20 cellular contexts compared by ENCODE assay signal in genomic region chr16:77763994-77764393, GRCh38. TPM values are rescaled to one million over a fixed set of nuclear protein-coding genes. Genes with fewer than 3 reads are reported as not detected.
DNase-seq lines count a peak whose midpoint lies in the region; ATAC-seq, FAIRE-seq and TF ChIP-seq lines count a peak whose summit lies in the region.
"Had no signal": no experiment of that assay in that cellular context is flagged by ENCODE, and none has a peak within 500 bp of the region (broad histone marks: within the 10 kb centered on the region; RNA-seq: fewer than 3 reads in every experiment).

No MANE protein-coding gene starts in this region.

- H3K36me3 ChIP-seq in breast epithelium (no peaks in the 10 kb centered on the region), bronchial epithelial cell (ENCODE audit: control insufficient read depth, insufficient read depth, low read length) (no peaks in the 10 kb centered on the region), left lung (no peaks in the 10 kb centered on the region), thyroid gland (no peaks in the 10 kb centered on the region)

- CTCF ChIA-PET in MCF 10A (lab: Yijun Ruan, JAX), result interaction anchor here (0.6 kb wide), 3 partner anchors 105 to 454 kb away, joined by 3 read pairs; no protein-coding TSS in a partner anchor

- TF ChIP-seq POLR2A in breast epithelium (IDR thresholded peaks at IDR 0.05) (no peak), thyroid gland (IDR thresholded peaks at IDR 0.05) (no peak)

- H3K4me3 Mint-ChIP-seq in MCF 10A (ENCODE audit: unreplicated experiment), result no peak overlapping the region
- H3K4me3 Mint-ChIP-seq: CD14-positive monocyte had no signal

- ATAC-seq in left lung (peak; percentile 72), GM21390 (IDR thresholded peaks at IDR 0.05; ENCODE audit: unreplicated experiment) (no peak)

- BruUV-seq in MCF 10A (replicated peaks; lab: Mats Ljungman, UMichigan), result no TSS peak

- DNase-seq in breast epithelium (ENCODE audit: low spot score in 2 of 2), result no peak
- no peak for DNase-seq in MCF 10A (ENCODE audit: unreplicated experiment)
- DNase-seq in bronchial epithelial cell (ENCODE audit: low read depth), result peak; percentile 20
- no peak for DNase-seq in left lung
- peak; percentile 49 to 58 for DNase-seq in thyroid gland
- no peak for DNase-seq in GM20000 (ENCODE audit: low spot score)
- DNase-seq in NCI-H2081 (lab: John Stamatoyannopoulos, UW), result no peak
- DNase-seq: 8988T, DMS 273 treated with DMSO at 0.1 percent for 48 hours, H7, Kasumi-1, NCI-H2081 treated with DMSO at 0.1 percent for 48 hours, NCI-H510A, NCI-H748 treated with DMSO at 0.1 percent for 48 hours, SHP77 treated with DMSO at 0.1 percent for 48 hours had no signal

- H3K27ac ChIP-seq in breast epithelium (peak overlapping the region; percentile 50 to 58), left lung (peak overlapping the region in 1 of 2 donors; percentile 23), thyroid gland (peak overlapping the region; percentile 82 to 95 (median 85))

- H3K27me3 ChIP-seq in breast epithelium (no peaks in the 10 kb centered on the region), bronchial epithelial cell (ENCODE audit: control insufficient read depth, insufficient read depth, low read length) (no peaks in the 10 kb centered on the region), left lung (no peaks in the 10 kb centered on the region), thyroid gland (no peaks in the 10 kb centered on the region)

- intact Hi-C loops in breast epithelium (cut with DNase I; ENCODE audit: low total_unique reads) (no loop called here), MCF 10A (cut with micrococcal nuclease) (no loop called here), left lung (cut with DNase I) (no loop called here), thyroid gland (cut with DNase I) (no loop called here)

- no peaks in the 10 kb centered on the region for H3K9me3 ChIP-seq in breast epithelium
- no peaks in the 10 kb centered on the region for H3K9me3 ChIP-seq in left lung
- H3K9me3 ChIP-seq in thyroid gland, result no peaks in the 10 kb centered on the region

- H3K4me1 ChIP-seq in breast epithelium, result no peaks in the 10 kb centered on the region
- peaks cover 0 to 11% of the 10 kb centered on the region in 2 donors for H3K4me1 ChIP-seq in left lung
- H3K4me1 ChIP-seq in thyroid gland, result peaks cover 44 to 50% of the 10 kb centered on the region in 2 donors

- POLR2A ChIA-PET in MCF 10A (lab: Yijun Ruan, JAX), result no interaction called here

- H3K4me3 ChIP-seq in breast epithelium (no peak overlapping the region), bronchial epithelial cell (ENCODE audit: low read depth, low read length) (no peak overlapping the region), left lung (no peak overlapping the region), thyroid gland (replicated peaks in 1 of 3) (no peak overlapping the region)

- TF ChIP-seq CTCF in breast epithelium (IDR thresholded peaks at IDR 0.05) (no peak), MCF 10A (IDR thresholded peaks at IDR 0.05; ENCODE audit: unreplicated experiment) (no peak), bronchial epithelial cell (IDR thresholded peaks at IDR 0.05; ENCODE audit: insufficient read depth, low read length, severe bottlenecking) (no peak), left lung (IDR thresholded peaks at IDR 0.05) (no peak), thyroid gland (IDR thresholded peaks at IDR 0.05) (no peak), GM20000 (IDR thresholded peaks at IDR 0.05; ENCODE audit: extremely low read depth, missing control alignments) (no peak)

- peaks cover 14% of the 10 kb centered on the region for H3K4me1 Mint-ChIP-seq in MCF 10A (ENCODE audit: insufficient read depth, unreplicated experiment)
- H3K4me1 Mint-ChIP-seq: CD14-positive monocyte had no signal

- no peak overlapping the region for H3K27ac Mint-ChIP-seq in MCF 10A (ENCODE audit: low read depth, unreplicated experiment)
- H3K27ac Mint-ChIP-seq: CD14-positive monocyte had no signal

- peaks cover 2% of the 10 kb centered on the region for H3K9me3 Mint-ChIP-seq in MCF 10A (ENCODE audit: unreplicated experiment)

- 33 to 36% methylated on average over 1 of the region's 1 CpG for WGBS in thyroid gland, 2 donors

- no peak for FAIRE-seq in bronchial epithelial cell (lab: Jason Lieb, UNC)
- FAIRE-seq: G401.6, HTR-8/SVneo had no signal

- no peaks in the 10 kb centered on the region for H3K27me3 Mint-ChIP-seq in MCF 10A (ENCODE audit: insufficient read depth, unreplicated experiment)

- H3K36me3 Mint-ChIP-seq in MCF 10A (ENCODE audit: insufficient read depth, unreplicated experiment), result no peaks in the 10 kb centered on the region
- H3K36me3 Mint-ChIP-seq: CD14-positive monocyte had no signal

RNA-seq across cellular contexts. Expression of gene VAT1L, which starts 24.4 kb away (rescaled TPM):
- total RNA-seq in breast epithelium (under 1 TPM in 2 of 3 donors, not detected in 1; 0.33 to 0.88 TPM), MCF 10A (2022) (0.88 and 1.1 TPM in 2 replicates), bronchial epithelial cell (not detected in 2 replicates), left lung (under 1 TPM; 0.26 to 0.39 TPM), thyroid gland (10 to 100 TPM in 1 of 4 donors, 1 to 10 TPM in 3; 1.9 to 29.7 (median 9.2) TPM)
- total RNA-seq: OCI-LY7 had no signal

RNA-seq across cellular contexts. Expression of gene NUDT7, which starts 41.7 kb away (rescaled TPM):
- 10 to 100 TPM in 2 of 3 donors, 1 to 10 TPM in 1; 4.9 to 12.3 (median 11.1) TPM for total RNA-seq in breast epithelium
- total RNA-seq in MCF 10A (2022), result 5.1 and 6.7 TPM in 2 replicates
- total RNA-seq in bronchial epithelial cell, result 1.8 and 5.9 TPM in 2 replicates
- 1 to 10 TPM; 6.4 to 9.4 TPM for total RNA-seq in left lung
- total RNA-seq in thyroid gland, result 10 to 100 TPM; 13.4 to 27.2 (median 19.4) TPM

Comparison
In these comparisons a context has a peak if more than half of its experiments do, and no peak if none do; other contexts are left out.
1. DNase-seq: peak in bronchial epithelial cell (single experiment) and thyroid gland (2 of 2); none in breast epithelium (0 of 2), MCF 10A (single experiment), left lung (0 of 2), GM20000 (single experiment) and NCI-H2081 (0 of 2).